In the genomic region with DNA sequence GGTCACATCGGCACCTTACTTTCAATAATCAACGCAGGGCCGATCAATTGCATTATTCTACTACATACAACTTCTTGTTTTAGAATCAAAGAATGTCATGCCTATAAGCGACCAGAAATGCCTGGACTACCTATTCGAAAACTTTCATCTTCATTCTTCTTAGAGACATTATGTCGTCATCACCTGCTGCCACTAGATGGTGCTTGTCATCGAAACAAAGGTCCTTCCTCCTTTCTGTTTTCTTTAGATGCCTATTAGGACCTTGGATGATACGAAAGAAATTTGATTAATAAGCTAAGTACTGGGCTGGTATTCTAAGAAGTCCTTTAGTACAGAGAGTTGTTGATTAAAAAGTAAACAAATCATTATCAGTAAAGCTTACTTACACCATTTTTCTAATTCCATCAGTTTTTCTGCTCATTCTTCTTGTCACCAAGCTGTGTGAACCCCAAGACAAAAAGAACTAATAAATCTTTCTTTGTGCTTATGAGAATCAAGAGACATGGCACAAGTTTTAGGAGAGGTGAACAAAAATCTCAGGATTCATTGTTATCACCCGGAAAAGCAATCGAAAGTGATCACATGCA, we compare ENCODE assay signal across 8 cellular contexts.
A peak's percentile ranks its signal among the peaks of the same experiment; 100 is the strongest.
DNase-seq lines count a peak whose midpoint lies in the region; ATAC-seq and TF ChIP-seq lines count a peak whose summit lies in the region.

No MANE protein-coding gene starts in this region.

- in situ Hi-C loops in KBM-7 (cut with MboI; ENCODE audit: low pct_unique_long_range_greater_than_20kb, low sequenced_read_pairs) = no loop called here

- peak overlapping the region in 1 of 2 donors; percentile 60 for H3K9ac ChIP-seq in liver (ENCODE audit: low read depth in 1 of 2, low read length in 2 of 2)

- no peaks in the 10 kb centered on the region for H3K36me3 ChIP-seq in liver (ENCODE audit: control insufficient read depth in 4 of 4, insufficient read depth in 3 of 4, low read depth in 1 of 4, low read length in 3 of 4)

- peaks cover 0 to 27% (median 15%) of the 10 kb centered on the region in 4 donors for H3K4me1 ChIP-seq in liver (ENCODE audit: control insufficient read depth in 4 of 4, insufficient read depth in 4 of 4, low read length in 3 of 4)

- TF ChIP-seq RAD21 in liver (IDR thresholded peaks at IDR 0.05) = peak; percentile 89

- H3K27me3 ChIP-seq in liver (ENCODE audit: control insufficient read depth in 4 of 4, insufficient read depth in 4 of 4, low read length in 3 of 4) = no peaks in the 10 kb centered on the region

- ATAC-seq in GM21737 (IDR thresholded peaks at IDR 0.05; ENCODE audit: unreplicated experiment) = peak; percentile 50

- DNase-seq in activated naive CD4-positive, alpha-beta T cell treated with Interleukin-2 at 50 U/mL for 16 hours = peak; percentile 23
- no peak for DNase-seq in activated naive CD4-positive, alpha-beta T cell (lab: John Stamatoyannopoulos, UW)
- DNase-seq in KBM-7 = peak; percentile 67
- DNase-seq in SHP77 treated with DMSO at 0.1 percent for 48 hours (lab: John Stamatoyannopoulos, UW) = peak; percentile 12
- DNase-seq in cerebellar cortex (ENCODE audit: low spot score) = peak; percentile 87
- DNase-seq in superior temporal gyrus (ENCODE audit: extremely low spot score) = peak; percentile 85

- H3K27ac ChIP-seq in liver (ENCODE audit: low read depth in 1 of 2, low read length in 2 of 2) = peak overlapping the region in 1 of 2 donors; percentile 21

- TF ChIP-seq CTCF in liver (IDR thresholded peaks at IDR 0.05; ENCODE audit: low read depth, low read length, missing input control) = peak; percentile 65

- no peaks in the 10 kb centered on the region for H3K9me3 ChIP-seq in liver (ENCODE audit: control insufficient read depth in 4 of 4, low read length in 3 of 4)

- H3K4me3 ChIP-seq in liver (ENCODE audit: low read depth in 1 of 3, low read length in 3 of 3) = no peak overlapping the region

- WGBS in liver = 14% methylated on average over 10 of the region's 10 CpGs

TF ChIP-seq in liver, 16 proteins besides CTCF, POLR2A, EP300 and RAD21:
- TF ChIP-seq FOXA1 (IDR thresholded peaks at IDR 0.05) = no peak
- TF ChIP-seq JUND (IDR thresholded peaks at IDR 0.05) = peak in 1 of 2 donors; percentile 21
- TF ChIP-seq TAF1 (conservative IDR thresholded peaks at IDR 0.05) = no peak
- TF ChIP-seq REST (IDR thresholded peaks at IDR 0.05) = no peak
- no peak for TF ChIP-seq YY1 (IDR thresholded peaks at IDR 0.05)
- no peak for TF ChIP-seq NR2F2 (IDR thresholded peaks at IDR 0.05)
- TF ChIP-seq ATF3 (IDR thresholded peaks at IDR 0.05) = peak; percentile 85
- peak in 1 of 2 donors; percentile 29 for TF ChIP-seq HNF4A (conservative IDR thresholded peaks at IDR 0.05)
- TF ChIP-seq FOXA2 (IDR thresholded peaks at IDR 0.05) = no peak
- TF ChIP-seq MAX (IDR thresholded peaks at IDR 0.05) = no peak
- TF ChIP-seq ZBTB33 (IDR thresholded peaks at IDR 0.05) = no peak
- TF ChIP-seq RXRA (IDR thresholded peaks at IDR 0.05) = peak in 1 of 2 donors; percentile 10
- TF ChIP-seq GABPA (IDR thresholded peaks at IDR 0.05 in 1 of 2, conservative IDR thresholded peaks at IDR 0.05 in 1 of 2) = no peak
- TF ChIP-seq SP1 (IDR thresholded peaks at IDR 0.05) = no peak
- no peak for TF ChIP-seq EGR1 (IDR thresholded peaks at IDR 0.05; ENCODE audit: low read depth in 2 of 2)

Comparison
In these comparisons a context has a peak if more than half of its experiments do, and no peak if none do; other contexts are left out.
1. DNase-seq: peak in activated naive CD4-positive, alpha-beta T cell treated with Interleukin-2 at 50 U/mL for 16 hours (single experiment), KBM-7 (single experiment), SHP77 treated with DMSO at 0.1 percent for 48 hours (single experiment), cerebellar cortex (single experiment) and superior temporal gyrus (single experiment); none in activated naive CD4-positive, alpha-beta T cell (0 of 4).